13 cellular contexts compared by ENCODE assay signal in genomic region chr9:37251452-37251851, GRCh38.
DNase-seq lines count a peak whose midpoint lies in the region; ATAC-seq and TF ChIP-seq lines count a peak whose summit lies in the region.
"Had no signal": no experiment of that assay in that cellular context is flagged by ENCODE, and none has a peak within 500 bp of the region (broad histone marks: within the 10 kb centered on the region; RNA-seq: fewer than 3 reads in every experiment).

No MANE protein-coding gene starts in this region.

- H4K20me1 ChIP-seq in BLaER1 = peaks cover 99% of the 10 kb centered on the region

- intact Hi-C loops in uterus (cut with DNase I; ENCODE audit: low total_unique reads) = no loop called here

- no peaks in the 10 kb centered on the region for H3K9me3 ChIP-seq in BLaER1
- no peaks in the 10 kb centered on the region for H3K9me3 ChIP-seq in HUES64 (ENCODE audit: insufficient read depth, low read depth, low read length)
- no peaks in the 10 kb centered on the region for H3K9me3 ChIP-seq in uterus
- H3K9me3 ChIP-seq: MG63 had no signal

- peaks cover 4% of the 10 kb centered on the region for H3K36me3 Mint-ChIP-seq in endothelial cell (ENCODE audit: low read depth, unreplicated experiment)

- WGBS in HUES64 = 8% methylated on average over 6 of the region's 6 CpGs

- peak overlapping the region; percentile 32 for H3K4me2 ChIP-seq in BLaER1

- peaks cover 12% of the 10 kb centered on the region for H3K4me1 Mint-ChIP-seq in endothelial cell (ENCODE audit: unreplicated experiment)

- no peak for TF ChIP-seq CTCF in endothelial cell (IDR thresholded peaks at IDR 0.05; ENCODE audit: unreplicated experiment)
- no peak for TF ChIP-seq CTCF in uterus (IDR thresholded peaks at IDR 0.05)

- H3K4me3 ChIP-seq in BLaER1 (no peak overlapping the region), HUES64 (ENCODE audit: low read length) (peak overlapping the region; percentile 27; the same call in 1 of the 2 replicates), uterus (no peak overlapping the region)
- H3K4me3 ChIP-seq: MG63 had no signal

- ATAC-seq in GM21825 (IDR thresholded peaks at IDR 0.05; ENCODE audit: unreplicated experiment) = peak; percentile 73

- no peaks in the 10 kb centered on the region for H3K27me3 ChIP-seq in BLaER1
- no peaks in the 10 kb centered on the region for H3K27me3 ChIP-seq in HUES64 (ENCODE audit: insufficient read depth, low read length)
- H3K27me3 ChIP-seq in uterus = no peaks in the 10 kb centered on the region
- H3K27me3 ChIP-seq: MG63 had no signal

- no peak for TF ChIP-seq POLR2A in uterus (IDR thresholded peaks at IDR 0.05)

- H3K36me3 ChIP-seq in BLaER1 (peaks cover 90% of the 10 kb centered on the region), HUES64 (ENCODE audit: insufficient read depth, low read length) (no peaks in the 10 kb centered on the region), uterus (no peaks in the 10 kb centered on the region)
- H3K36me3 ChIP-seq: MG63 had no signal

- DNase-seq in endothelial cell (ENCODE audit: low spot score) (no peak), SHP77 treated with DMSO at 0.1 percent for 48 hours (lab: John Stamatoyannopoulos, UW) (no peak), uterus (no peak), AG08396 (ENCODE audit: low spot score) (no peak)
- DNase-seq in stimulated activated CD4-positive, alpha-beta T cell treated with anti-CD3 and anti-CD28 coated beads, Interleukin-15, amount 100 ng/mL, for 24 hours = no peak
- DNase-seq: hypothalamus; MG63; NCI-H510A; stimulated activated CD4-positive, alpha-beta T cell treated with anti-CD3 and anti-CD28 coated beads, Interleukin-4, amount 100 ng/mL, for 1 hour; stimulated activated naive CD4-positive, alpha-beta T cell had no signal

- peak overlapping the region; percentile 5 for H3K27ac Mint-ChIP-seq in endothelial cell (ENCODE audit: unreplicated experiment)

- no peak overlapping the region for H3K4me3 Mint-ChIP-seq in endothelial cell (ENCODE audit: unreplicated experiment)

- H3K9me3 Mint-ChIP-seq in endothelial cell (ENCODE audit: unreplicated experiment) = no peaks in the 10 kb centered on the region

- H3K27me3 Mint-ChIP-seq in endothelial cell (ENCODE audit: unreplicated experiment) = no peaks in the 10 kb centered on the region

- H3K27ac ChIP-seq in BLaER1 (no peak overlapping the region), HUES64 (ENCODE audit: low read depth, low read length) (peak overlapping the region; percentile 62; the same call in 1 of the 2 replicates), uterus (no peak overlapping the region)

- H3K4me1 ChIP-seq in BLaER1 = peaks cover 81% of the 10 kb centered on the region
- H3K4me1 ChIP-seq in HUES64 (ENCODE audit: insufficient read depth, low read length) = peaks cover 56% of the 10 kb centered on the region
- H3K4me1 ChIP-seq in uterus = no peaks in the 10 kb centered on the region

- no peak overlapping the region for H3K9ac ChIP-seq in BLaER1
- peak overlapping the region; percentile 17; the same call in 1 of the 2 replicates for H3K9ac ChIP-seq in HUES64 (ENCODE audit: low read depth, low read length)
